Comparison of ENCODE assay signal across 22 cellular contexts in genomic region chr10:65559369-65559768, GRCh38.
"Had no signal": no experiment of that assay in that cellular context is flagged by ENCODE, and none has a peak within 500 bp of the region (broad histone marks: within the 10 kb centered on the region; RNA-seq: fewer than 3 reads in every experiment).

No MANE protein-coding gene starts in this region.

- H3K27me3 ChIP-seq: dorsolateral prefrontal cortex, esophagus squamous epithelium, gastrocnemius medialis, heart right ventricle, left lung had no signal

- H3K4me3 ChIP-seq: coronary artery, dorsolateral prefrontal cortex, esophagus squamous epithelium, gastrocnemius medialis, heart right ventricle, left lung, lower lobe of right lung had no signal

- H3K4me1 ChIP-seq: esophagus squamous epithelium, gastrocnemius medialis, heart right ventricle, left lung, lower lobe of right lung had no signal

- DNase-seq: dermis blood vessel endothelial cell; dorsolateral prefrontal cortex; effector CD4-positive, alpha-beta T cell; effector memory CD4-positive, alpha-beta T cell; erythroblast; esophagus squamous epithelium; foreskin fibroblast; foreskin melanocyte; gastrocnemius medialis; glutamatergic neuron; head of caudate nucleus; heart right ventricle; hippocampal formation; left cardiac atrium; left lung; left ventricle myocardium superior; lower lobe of right lung; mesenchymal stem cell; midbrain had no signal

- H3K36me3 ChIP-seq: esophagus squamous epithelium, gastrocnemius medialis, heart right ventricle, left lung, lower lobe of right lung had no signal

- ATAC-seq: esophagus mucosa, gastrocnemius medialis, heart right ventricle, left cardiac atrium, left lung, left ventricle myocardium superior, lower lobe of right lung had no signal

- H3K27ac ChIP-seq: coronary artery, dorsolateral prefrontal cortex, epithelial cell of prostate, esophagus squamous epithelium, gastrocnemius medialis, heart right ventricle, left lung, lower lobe of right lung had no signal

- H3K9me3 ChIP-seq: esophagus squamous epithelium, gastrocnemius medialis, lower lobe of right lung had no signal
